ENCODE assay signal across 25 cellular contexts in the genomic region with DNA sequence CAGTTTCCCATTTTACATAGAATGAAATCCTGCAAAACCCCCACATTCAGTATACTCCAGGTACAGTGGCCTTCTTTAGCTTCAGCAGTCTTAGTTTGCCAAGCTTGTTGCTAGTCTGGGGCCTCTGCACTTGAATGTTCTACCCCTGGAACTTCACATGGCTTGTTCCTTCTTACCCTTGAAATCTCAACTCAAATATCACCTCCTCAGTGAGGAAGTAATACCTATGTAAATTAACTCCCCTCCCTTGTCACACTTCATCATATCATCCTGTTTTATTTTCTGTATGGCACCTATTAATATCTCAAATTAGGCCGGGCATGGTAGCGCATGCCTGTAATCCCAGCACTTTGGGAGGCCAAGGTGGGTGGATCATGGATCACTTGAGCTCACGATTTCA.
DNase-seq lines count a peak whose midpoint lies in the region; ATAC-seq and TF ChIP-seq lines count a peak whose summit lies in the region.
"Had no signal": no experiment of that assay in that cellular context is flagged by ENCODE, and none has a peak within 500 bp of the region (broad histone marks: within the 10 kb centered on the region; RNA-seq: fewer than 3 reads in every experiment).

No MANE protein-coding gene starts in this region.

- no peaks in the 10 kb centered on the region for H3K4me1 Mint-ChIP-seq in GM23338
- H3K4me1 Mint-ChIP-seq in activated B cell treated with CpG ODN at 0.5 μM for 24 hours = peaks cover 16% of the 10 kb centered on the region
- no peaks in the 10 kb centered on the region for H3K4me1 Mint-ChIP-seq in neural crest cell
- H3K4me1 Mint-ChIP-seq in T-cell = no peaks in the 10 kb centered on the region
- H3K4me1 Mint-ChIP-seq: CD14-positive monocyte; CD8-positive, alpha-beta memory T cell had no signal

- H3K27me3 Mint-ChIP-seq in GM23338 (ENCODE audit: insufficient read depth, low read depth, poor library complexity) = no peaks in the 10 kb centered on the region
- no peaks in the 10 kb centered on the region for H3K27me3 Mint-ChIP-seq in activated B cell treated with CpG ODN at 0.5 μM for 24 hours
- H3K27me3 Mint-ChIP-seq in neural crest cell (ENCODE audit: low read depth) = no peaks in the 10 kb centered on the region
- H3K27me3 Mint-ChIP-seq in T-cell = no peaks in the 10 kb centered on the region
- H3K27me3 Mint-ChIP-seq: CD4-positive, alpha-beta memory T cell; CD4-positive, CD25-positive, alpha-beta regulatory T cell; CD8-positive, alpha-beta memory T cell had no signal

- no peak for ATAC-seq in GM23338
- no peak for ATAC-seq in activated B cell treated with CpG ODN at 0.5 μM for 24 hours (ENCODE audit: low read depth)
- no peak for ATAC-seq in GM18519 (IDR thresholded peaks at IDR 0.05; ENCODE audit: low FRiP score, unreplicated experiment)
- no peak for ATAC-seq in GM21423 (IDR thresholded peaks at IDR 0.05; ENCODE audit: unreplicated experiment)
- no peak for ATAC-seq in T-cell (replicated peaks in 1 of 4)
- ATAC-seq: GM12878 had no signal

- no peak for TF ChIP-seq CTCF in GM23338 (conservative IDR thresholded peaks at IDR 0.05; ENCODE audit: low read depth in 2 of 2)
- no peak for TF ChIP-seq CTCF in activated B cell treated with CpG ODN at 0.5 μM for 24 hours (IDR thresholded peaks at IDR 0.05)
- TF ChIP-seq CTCF in neural crest cell (conservative IDR thresholded peaks at IDR 0.05) = no peak

- no peak overlapping the region for H3K27ac ChIP-seq in GM23338 (ENCODE audit: low read depth)
- H3K27ac ChIP-seq: BLaER1 had no signal

- no peak overlapping the region for H3K4me2 ChIP-seq in GM23338
- H3K4me2 ChIP-seq: BLaER1 had no signal

- no peak overlapping the region for H3K4me3 ChIP-seq in GM23338
- H3K4me3 ChIP-seq: BLaER1, GM12878 had no signal

- no peaks in the 10 kb centered on the region for H3K36me3 Mint-ChIP-seq in GM23338 (ENCODE audit: low read depth)
- peaks cover 28% of the 10 kb centered on the region for H3K36me3 Mint-ChIP-seq in activated B cell treated with CpG ODN at 0.5 μM for 24 hours (ENCODE audit: low read depth)
- no peaks in the 10 kb centered on the region for H3K36me3 Mint-ChIP-seq in neural crest cell (ENCODE audit: low read depth)
- peaks cover 21% of the 10 kb centered on the region for H3K36me3 Mint-ChIP-seq in T-cell

- no peaks in the 10 kb centered on the region for H3K9me2 ChIP-seq in GM23338 (ENCODE audit: insufficient read depth)

- H3K9me3 Mint-ChIP-seq in GM23338 = no peaks in the 10 kb centered on the region
- H3K9me3 Mint-ChIP-seq in activated B cell treated with CpG ODN at 0.5 μM for 24 hours = no peaks in the 10 kb centered on the region
- no peaks in the 10 kb centered on the region for H3K9me3 Mint-ChIP-seq in neural crest cell
- H3K9me3 Mint-ChIP-seq in T-cell = no peaks in the 10 kb centered on the region
- H3K9me3 Mint-ChIP-seq: CD14-positive monocyte; CD4-positive, alpha-beta memory T cell; CD4-positive, CD25-positive, alpha-beta regulatory T cell; CD8-positive, alpha-beta memory T cell had no signal

- POLR2A ChIA-PET in activated B cell treated with CpG ODN at 0.5 μM for 24 hours (lab: Charles Lee) (no interaction called here), T-cell (lab: Charles Lee) (no interaction called here)

- H3F3A ChIP-seq in GM23338 (replicated peaks; ENCODE audit: low read depth) = no peaks in the 10 kb centered on the region

- H3K27ac Mint-ChIP-seq in GM23338 = peak overlapping the region; percentile 61; the same call in 1 of the 2 replicates
- H3K27ac Mint-ChIP-seq in activated B cell treated with CpG ODN at 0.5 μM for 24 hours = peak overlapping the region; percentile 1
- peak overlapping the region; percentile 2 for H3K27ac Mint-ChIP-seq in neural crest cell (ENCODE audit: unreplicated experiment)
- no peak overlapping the region for H3K27ac Mint-ChIP-seq in T-cell
- H3K27ac Mint-ChIP-seq: CD14-positive monocyte; CD4-positive, CD25-positive, alpha-beta regulatory T cell had no signal

- intact Hi-C loops in activated B cell treated with CpG ODN at 0.5 μM for 24 hours (cut with micrococcal nuclease) = no loop called here

- H3K79me2 ChIP-seq in GM23338 (replicated peaks; ENCODE audit: insufficient read depth) = no peaks in the 10 kb centered on the region

- CTCF ChIA-PET in activated B cell treated with CpG ODN at 0.5 μM for 24 hours (lab: Charles Lee) (no interaction called here), T-cell (lab: Charles Lee) (no interaction called here)

- no peak overlapping the region for H2AFZ ChIP-seq in GM23338

- H3K27me3 ChIP-seq in GM23338 (ENCODE audit: insufficient read depth) = no peaks in the 10 kb centered on the region
- H3K27me3 ChIP-seq: BE2C, BLaER1 had no signal

- H3K4me3 Mint-ChIP-seq in GM23338 (no peak overlapping the region), activated B cell treated with CpG ODN at 0.5 μM for 24 hours (no peak overlapping the region), neural crest cell (no peak overlapping the region), T-cell (no peak overlapping the region)
- H3K4me3 Mint-ChIP-seq: CD14-positive monocyte; CD4-positive, alpha-beta memory T cell; CD4-positive, CD25-positive, alpha-beta regulatory T cell; CD8-positive, alpha-beta memory T cell had no signal

- H3K4me1 ChIP-seq in GM23338 (ENCODE audit: insufficient read depth) = no peaks in the 10 kb centered on the region
- H3K4me1 ChIP-seq: BE2C, BLaER1 had no signal

- H3K36me3 ChIP-seq in GM23338 (ENCODE audit: insufficient read depth) = no peaks in the 10 kb centered on the region
- H3K36me3 ChIP-seq: BE2C had no signal

- no peak for DNase-seq in GM23338 (ENCODE audit: low spot score)
- no peak for DNase-seq in activated B cell treated with CpG ODN at 0.5 μM for 24 hours
- DNase-seq in neural crest cell (ENCODE audit: low read depth, low spot score) = no peak
- DNase-seq in activated CD4-positive, CD25-positive, alpha-beta regulatory T cell (lab: John Stamatoyannopoulos, UW) = no peak
- DNase-seq in T-cell = no peak
- DNase-seq: 8988T; ACHN; BE2C; C1 segment of cervical spinal cord; CD4-positive, alpha-beta memory T cell; CD4-positive, CD25-positive, alpha-beta regulatory T cell; CD8-positive, alpha-beta memory T cell; COR-L47; DMS 273 treated with DMSO at 0.1 percent for 48 hours; DMS153; DMS53; DMS79; DND-41; EL; GDM1 had no signal

- no peaks in the 10 kb centered on the region for H4K20me1 ChIP-seq in GM23338 (replicated peaks; ENCODE audit: insufficient read depth)
- H4K20me1 ChIP-seq: BLaER1 had no signal

TF ChIP-seq in GM23338, 12 proteins besides CTCF, POLR2A, EP300 and RAD21 (continues in another document):
- TF ChIP-seq, protein P1, sequence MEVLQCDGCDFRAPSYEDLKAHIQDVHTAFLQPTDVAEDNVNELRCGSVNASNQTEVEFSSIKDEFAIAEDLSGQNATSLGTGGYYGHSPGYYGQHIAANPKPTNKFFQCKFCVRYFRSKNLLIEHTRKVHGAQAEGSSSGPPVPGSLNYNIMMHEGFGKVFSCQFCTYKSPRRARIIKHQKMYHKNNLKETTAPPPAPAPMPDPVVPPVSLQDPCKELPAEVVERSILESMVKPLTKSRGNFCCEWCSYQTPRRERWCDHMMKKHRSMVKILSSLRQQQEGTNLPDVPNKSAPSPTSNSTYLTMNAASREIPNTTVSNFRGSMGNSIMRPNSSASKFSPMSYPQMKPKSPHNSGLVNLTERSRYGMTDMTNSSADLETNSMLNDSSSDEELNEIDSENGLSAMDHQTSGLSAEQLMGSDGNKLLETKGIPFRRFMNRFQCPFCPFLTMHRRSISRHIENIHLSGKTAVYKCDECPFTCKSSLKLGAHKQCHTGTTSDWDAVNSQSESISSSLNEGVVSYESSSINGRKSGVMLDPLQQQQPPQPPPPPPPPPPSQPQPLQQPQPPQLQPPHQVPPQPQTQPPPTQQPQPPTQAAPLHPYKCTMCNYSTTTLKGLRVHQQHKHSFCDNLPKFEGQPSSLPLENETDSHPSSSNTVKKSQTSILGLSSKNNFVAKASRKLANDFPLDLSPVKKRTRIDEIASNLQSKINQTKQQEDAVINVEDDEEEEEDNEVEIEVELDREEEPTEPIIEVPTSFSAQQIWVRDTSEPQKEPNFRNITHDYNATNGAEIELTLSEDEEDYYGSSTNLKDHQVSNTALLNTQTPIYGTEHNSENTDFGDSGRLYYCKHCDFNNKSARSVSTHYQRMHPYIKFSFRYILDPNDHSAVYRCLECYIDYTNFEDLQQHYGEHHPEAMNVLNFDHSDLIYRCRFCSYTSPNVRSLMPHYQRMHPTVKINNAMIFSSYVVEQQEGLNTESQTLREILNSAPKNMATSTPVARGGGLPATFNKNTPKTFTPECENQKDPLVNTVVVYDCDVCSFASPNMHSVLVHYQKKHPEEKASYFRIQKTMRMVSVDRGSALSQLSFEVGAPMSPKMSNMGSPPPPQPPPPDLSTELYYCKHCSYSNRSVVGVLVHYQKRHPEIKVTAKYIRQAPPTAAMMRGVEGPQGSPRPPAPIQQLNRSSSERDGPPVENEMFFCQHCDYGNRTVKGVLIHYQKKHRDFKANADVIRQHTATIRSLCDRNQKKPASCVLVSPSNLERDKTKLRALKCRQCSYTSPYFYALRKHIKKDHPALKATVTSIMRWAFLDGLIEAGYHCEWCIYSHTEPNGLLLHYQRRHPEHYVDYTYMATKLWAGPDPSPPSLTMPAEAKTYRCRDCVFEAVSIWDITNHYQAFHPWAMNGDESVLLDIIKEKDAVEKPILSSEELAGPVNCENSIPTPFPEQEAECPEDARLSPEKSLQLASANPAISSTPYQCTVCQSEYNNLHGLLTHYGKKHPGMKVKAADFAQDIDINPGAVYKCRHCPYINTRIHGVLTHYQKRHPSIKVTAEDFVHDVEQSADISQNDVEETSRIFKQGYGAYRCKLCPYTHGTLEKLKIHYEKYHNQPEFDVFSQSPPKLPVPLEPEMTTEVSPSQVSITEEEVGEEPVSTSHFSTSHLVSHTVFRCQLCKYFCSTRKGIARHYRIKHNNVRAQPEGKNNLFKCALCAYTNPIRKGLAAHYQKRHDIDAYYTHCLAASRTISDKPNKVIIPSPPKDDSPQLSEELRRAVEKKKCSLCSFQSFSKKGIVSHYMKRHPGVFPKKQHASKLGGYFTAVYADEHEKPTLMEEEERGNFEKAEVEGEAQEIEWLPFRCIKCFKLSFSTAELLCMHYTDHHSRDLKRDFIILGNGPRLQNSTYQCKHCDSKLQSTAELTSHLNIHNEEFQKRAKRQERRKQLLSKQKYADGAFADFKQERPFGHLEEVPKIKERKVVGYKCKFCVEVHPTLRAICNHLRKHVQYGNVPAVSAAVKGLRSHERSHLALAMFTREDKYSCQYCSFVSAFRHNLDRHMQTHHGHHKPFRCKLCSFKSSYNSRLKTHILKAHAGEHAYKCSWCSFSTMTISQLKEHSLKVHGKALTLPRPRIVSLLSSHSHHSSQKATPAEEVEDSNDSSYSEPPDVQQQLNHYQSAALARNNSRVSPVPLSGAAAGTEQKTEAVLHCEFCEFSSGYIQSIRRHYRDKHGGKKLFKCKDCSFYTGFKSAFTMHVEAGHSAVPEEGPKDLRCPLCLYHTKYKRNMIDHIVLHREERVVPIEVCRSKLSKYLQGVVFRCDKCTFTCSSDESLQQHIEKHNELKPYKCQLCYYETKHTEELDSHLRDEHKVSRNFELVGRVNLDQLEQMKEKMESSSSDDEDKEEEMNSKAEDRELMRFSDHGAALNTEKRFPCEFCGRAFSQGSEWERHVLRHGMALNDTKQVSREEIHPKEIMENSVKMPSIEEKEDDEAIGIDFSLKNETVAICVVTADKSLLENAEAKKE (CRISPR knock-in tag; IDR thresholded peaks at IDR 0.05) = no peak
- TF ChIP-seq JUNB (IDR thresholded peaks at IDR 0.05; ENCODE audit: unreplicated experiment) = no peak
- no peak for TF ChIP-seq STAT1 (IDR thresholded peaks at IDR 0.05; ENCODE audit: unreplicated experiment)

Comparison
In these comparisons a context has a peak if more than half of its experiments do, and no peak if none do; other contexts are left out.
1. H3K27ac Mint-ChIP-seq: peak in GM23338 (single experiment), activated B cell treated with CpG ODN at 0.5 μM for 24 hours (single experiment) and neural crest cell (single experiment); none in T-cell (0 of 2).